Comparison of ENCODE assay signal across 8 cellular contexts in the genomic region with DNA sequence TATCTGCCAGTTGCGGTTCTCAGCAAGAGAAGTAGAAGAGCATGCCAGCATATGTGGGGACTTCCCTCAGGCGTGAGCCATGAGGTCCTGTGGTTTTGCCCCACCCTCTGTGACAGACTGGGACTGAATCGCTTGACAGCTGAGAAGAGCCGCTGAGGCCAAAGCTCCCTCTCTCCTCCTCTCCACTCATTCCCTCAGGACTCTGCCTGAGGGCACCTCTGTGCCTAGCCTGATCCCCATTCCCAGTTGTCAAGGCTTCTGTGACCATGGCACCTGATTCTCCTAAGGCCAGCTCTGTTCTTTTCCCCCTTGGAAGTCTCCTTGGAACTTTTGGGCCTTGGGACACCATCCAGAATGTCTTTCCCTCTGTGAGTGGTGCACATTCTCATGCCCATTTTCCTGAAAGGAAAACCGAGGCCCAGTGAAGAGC. TPM values are rescaled to one million over a fixed set of nuclear protein-coding genes. Genes with fewer than 3 reads are reported as not detected.
A peak's percentile ranks its signal among the peaks of the same experiment; 100 is the strongest.
DNase-seq lines count a peak whose midpoint lies in the region; ATAC-seq and TF ChIP-seq lines count a peak whose summit lies in the region.

No MANE protein-coding gene starts in this region.

- TF ChIP-seq POLR2A in vagina (IDR thresholded peaks at IDR 0.05) = no peak

- H3K36me3 ChIP-seq in vagina = no peaks in the 10 kb centered on the region

- H3K9me3 ChIP-seq in vagina = no peaks in the 10 kb centered on the region

- H3K27me3 ChIP-seq in vagina = no peaks in the 10 kb centered on the region

- intact Hi-C loops in vagina (cut with DNase I) = no loop called here

- H3K27ac ChIP-seq in vagina = no peak overlapping the region

- H3K4me3 ChIP-seq in vagina = no peak overlapping the region

- H3K4me1 ChIP-seq in vagina = no peaks in the 10 kb centered on the region

- ATAC-seq in GM18520 (IDR thresholded peaks at IDR 0.05; ENCODE audit: unreplicated experiment) (peak; percentile 85), HG03457 (IDR thresholded peaks at IDR 0.05; ENCODE audit: unreplicated experiment) (peak; percentile 86), GM19467 (IDR thresholded peaks at IDR 0.05; ENCODE audit: unreplicated experiment) (no peak)

- peak; percentile 24 for DNase-seq in activated CD8-positive, alpha-beta memory T cell treated with anti-CD3 and anti-CD28 coated beads, Interleukin-2, amount 50 U/mL, for 4 hours
- DNase-seq in medulla oblongata (ENCODE audit: extremely low spot score) = peak; percentile 38
- no peak for DNase-seq in AG08396 (ENCODE audit: low spot score)
- DNase-seq in vagina (ENCODE audit: extremely low spot score in 2 of 2) = no peak
- DNase-seq in NCI-H1105 (lab: John Stamatoyannopoulos, UW) = no peak

- TF ChIP-seq CTCF in vagina (IDR thresholded peaks at IDR 0.05) = no peak

RNA-seq across cellular contexts. Expression of a gene that starts 27.0 kb away (rescaled TPM):
- total RNA-seq in vagina = 3.2 TPM

RNA-seq across cellular contexts. Expression of a gene that starts 30.2 kb away (rescaled TPM):
- not detected for total RNA-seq in vagina

RNA-seq across cellular contexts. Expression of a gene that starts 56.4 kb away (rescaled TPM):
- total RNA-seq in vagina = not detected

Comparison
In these comparisons a context has a peak if more than half of its experiments do, and no peak if none do; other contexts are left out.
1. DNase-seq: peak in activated CD8-positive, alpha-beta memory T cell treated with anti-CD3 and anti-CD28 coated beads, Interleukin-2, amount 50 U/mL, for 4 hours (single experiment) and medulla oblongata (single experiment); none in AG08396 (single experiment), vagina (0 of 2) and NCI-H1105 (single experiment).